Comparison of ENCODE assay signal across 6 cellular contexts in the genomic region with DNA sequence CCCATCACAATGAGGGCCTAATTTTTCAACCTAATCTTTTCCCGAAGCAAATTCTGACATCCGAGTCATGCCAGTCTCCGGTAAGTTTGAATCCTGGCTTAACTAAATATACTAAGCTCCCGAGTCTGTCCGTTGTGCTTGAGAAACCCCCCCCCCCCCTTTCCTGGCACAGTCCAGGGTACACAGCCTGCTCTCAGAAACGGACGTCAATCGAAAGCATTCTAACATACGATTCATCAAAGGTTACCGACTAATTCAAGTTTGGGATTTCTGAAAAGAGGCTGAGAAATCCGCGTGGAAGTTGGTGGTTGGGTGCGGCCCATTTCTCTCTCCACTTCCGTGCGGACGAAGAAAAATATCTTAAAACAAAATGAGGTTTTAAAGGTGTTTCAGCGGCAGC. TPM values are rescaled to one million over a fixed set of nuclear protein-coding genes. Genes with fewer than 3 reads are reported as not detected.
DNase-seq lines count a peak whose midpoint lies in the region; TF ChIP-seq lines count a peak whose summit lies in the region.

No MANE protein-coding gene starts in this region.

- H3K36me3 ChIP-seq in HUES48 (ENCODE audit: control insufficient read depth, insufficient read depth, low read length) (0 out of 2 replicates have a peak, but pooled peaks cover 3% of the 10 kb centered on the region), ovary (no peaks in the 10 kb centered on the region)

- no peak for TF ChIP-seq POLR2A in ovary (IDR thresholded peaks at IDR 0.05)

- H3K9me3 ChIP-seq in HUES48 (ENCODE audit: control insufficient read depth, insufficient read depth, low read length) (no peaks in the 10 kb centered on the region), ovary (no peaks in the 10 kb centered on the region)

- intact Hi-C loops in ovary (cut with DNase I), result loop anchor here in 3 of 4 donors (5.0 to 10.0 kb wide), 3 partner anchors 75 to 515 kb away; no protein-coding TSS in a partner anchor

- DNase-seq in central memory CD4-positive, alpha-beta T cell, result peak; percentile 0
- DNase-seq in ovary, result no peak
- DNase-seq in ecto neural progenitor cell (ENCODE audit: low spot score), result no peak
- no peak for DNase-seq in NCI-H1694 treated with DMSO at 0.1 percent for 48 hours (lab: John Stamatoyannopoulos, UW)
- DNase-seq in activated CD4-positive, alpha-beta T cell treated with anti-CD3 and anti-CD28 coated beads for 4 hours, result no peak

- peak overlapping the region; percentile 88 for H3K4me3 ChIP-seq in HUES48 (ENCODE audit: low read depth, low read length)
- peak overlapping the region; percentile 72 for H3K4me3 ChIP-seq in ovary

- peaks cover 8% of the 10 kb centered on the region for H3K4me1 ChIP-seq in HUES48 (ENCODE audit: control insufficient read depth, insufficient read depth, low read length)
- peaks cover 5% of the 10 kb centered on the region for H3K4me1 ChIP-seq in ovary (ENCODE audit: insufficient read depth)

- TF ChIP-seq CTCF in ovary (IDR thresholded peaks at IDR 0.05), result no peak

- 0 to 1% (median 0%) methylated on average over 17 of the region's 17 CpGs for WGBS in ovary, 3 donors

- H3K27me3 ChIP-seq in HUES48 (ENCODE audit: control insufficient read depth, insufficient read depth, low read length) (no peaks in the 10 kb centered on the region), ovary (no peaks in the 10 kb centered on the region)

- TF ChIP-seq EP300 in ovary (IDR thresholded peaks at IDR 0.05), result no peak

- peak overlapping the region; percentile 60 for H3K27ac ChIP-seq in HUES48 (ENCODE audit: low read depth, low read length)
- no peak overlapping the region for H3K27ac ChIP-seq in ovary

- H3K9ac ChIP-seq in HUES48 (ENCODE audit: low read depth, low read length), result peak overlapping the region; percentile 86

RNA-seq across cellular contexts. Expression of gene SDAD1, which starts 0.6 kb away (rescaled TPM):
- 10 to 100 TPM; 25.6 to 51.6 (median 37.4) TPM for total RNA-seq in ovary
- polyA plus RNA-seq in ovary, result 10 to 100 TPM; 16.9 to 31.7 TPM

RNA-seq across cellular contexts. Expression of gene CXCL9, which starts 17.2 kb away (rescaled TPM):
- total RNA-seq in ovary, result under 1 TPM in 3 of 7 donors, not detected in 4; 0.13 to 0.57 (median 0.20) TPM
- polyA plus RNA-seq in ovary, result 1 to 10 TPM in 1 of 2 donors, under 1 TPM in 1; 0.06 to 8.2 TPM

RNA-seq across cellular contexts. Expression of gene CXCL10, which starts 33.2 kb away (rescaled TPM):
- total RNA-seq in ovary, result 10 to 100 TPM in 1 of 7 donors, 1 to 10 TPM in 1, under 1 TPM in 2, not detected in 3; 0.24 to 17.3 (median 1.0) TPM
- polyA plus RNA-seq in ovary, result 1 to 10 TPM in 1 of 2 donors, under 1 TPM in 1; 0.12 to 5.3 TPM

RNA-seq across cellular contexts. Expression of gene CXCL11, which starts 45.7 kb away (rescaled TPM):
- under 1 TPM in 2 of 7 donors, not detected in 5; 0.18 to 0.57 TPM for total RNA-seq in ovary
- polyA plus RNA-seq in ovary, result 1 to 10 TPM in 1 of 2 donors, not detected in 1; 1.1 TPM

RNA-seq across cellular contexts. Expression of gene NAAA, which starts 49.3 kb away (rescaled TPM):
- 10 to 100 TPM in 5 of 7 donors, 1 to 10 TPM in 2; 6.2 to 46.7 (median 14.1) TPM for total RNA-seq in ovary
- 10 to 100 TPM in 1 of 2 donors, 1 to 10 TPM in 1; 6.3 to 22.9 TPM for polyA plus RNA-seq in ovary
